In the genomic region with DNA sequence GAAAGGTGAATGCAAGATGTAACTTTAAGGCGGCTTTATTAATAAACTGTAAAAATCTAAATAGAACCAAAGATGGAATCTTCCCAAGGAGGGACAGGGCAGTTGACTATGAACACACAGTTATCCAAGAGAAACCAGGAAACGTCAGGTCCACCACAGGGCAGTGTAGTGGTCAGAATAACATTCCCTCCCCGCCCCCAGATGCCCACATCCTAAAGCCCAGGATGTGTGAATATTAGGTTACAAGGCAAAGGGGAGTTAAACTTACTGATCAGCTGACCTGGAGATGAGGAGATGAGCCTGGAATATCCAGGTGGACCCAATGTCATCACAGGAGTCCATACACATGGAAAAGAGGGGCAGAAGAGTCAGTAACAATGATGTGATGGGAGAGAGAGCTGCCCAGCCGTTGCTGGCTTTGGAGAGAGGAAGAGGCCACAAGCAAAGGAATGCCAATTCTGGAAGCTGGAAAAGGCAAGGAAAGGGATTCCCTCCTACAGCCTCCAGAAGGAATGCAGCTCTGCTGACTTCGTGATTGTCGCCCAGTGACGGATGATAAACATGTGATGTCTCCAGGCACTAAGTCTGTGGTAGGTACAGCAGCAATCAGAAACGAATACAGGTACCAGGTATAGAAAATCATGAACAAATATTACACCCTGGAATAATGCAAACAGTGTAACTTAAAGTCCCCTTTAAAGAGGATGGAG, we compare ENCODE assay signal across 19 cellular contexts. TPM values are rescaled to one million over a fixed set of nuclear protein-coding genes. Genes with fewer than 3 reads are reported as not detected.
DNase-seq lines count a peak whose midpoint lies in the region; ATAC-seq, FAIRE-seq and TF ChIP-seq lines count a peak whose summit lies in the region.
"Had no signal": no experiment of that assay in that cellular context is flagged by ENCODE, and none has a peak within 500 bp of the region (broad histone marks: within the 10 kb centered on the region; RNA-seq: fewer than 3 reads in every experiment).

No MANE protein-coding gene starts in this region.

- intact Hi-C loops in CD4-positive, alpha-beta T cell (cut with DNase I, micrococcal nuclease), result loop anchor here in 1 of 2 experiments (10.0 kb wide), 1 partner anchor 57 kb away; no protein-coding TSS in a partner anchor
- intact Hi-C loops in IMR-90 (cut with micrococcal nuclease), result no loop called here
- intact Hi-C loops in GM12878 (cut with micrococcal nuclease; ENCODE audit: unreplicated experiment), result loop anchor here (5.0 to 10.0 kb wide), 4 partner anchors 35 to 537 kb away; partner anchors contain the start of gene PDHA1
- intact Hi-C loops in naive thymus-derived CD4-positive, alpha-beta T cell (cut with micrococcal nuclease), result no loop called here

- H2AK9ac ChIP-seq in IMR-90 (replicated peaks; ENCODE audit: low read depth, low read length, poor library complexity), result no peak overlapping the region

- in situ Hi-C loops in IMR-90 (cut with MboI; ENCODE audit: low sequenced_read_pairs) (loop anchor here (10.0 kb wide), 1 partner anchor 147 kb away; no protein-coding TSS in a partner anchor), GM12878 (cut with MboI) (loop anchor here (25.0 kb wide), 1 partner anchor 520 kb away; no protein-coding TSS in a partner anchor)

- no peak overlapping the region for H3K4ac ChIP-seq in IMR-90 (ENCODE audit: low read depth, low read length)

- peaks cover 8% of the 10 kb centered on the region for H3K36me3 Mint-ChIP-seq in CD4-positive, alpha-beta T cell (ENCODE audit: low read depth)
- H3K36me3 Mint-ChIP-seq in naive thymus-derived CD4-positive, alpha-beta T cell, result peaks cover 0 to 28% (median 5%) of the 10 kb centered on the region in 5 donors
- H3K36me3 Mint-ChIP-seq: IgD-negative memory B cell, neural progenitor cell had no signal

- H3K4me1 ChIP-seq in IMR-90 (ENCODE audit: control insufficient read depth, insufficient read depth, low read length), result peaks cover 3% of the 10 kb centered on the region; the same call in 1 of the 2 replicates
- peaks cover 13% of the 10 kb centered on the region for H3K4me1 ChIP-seq in GM12878 (ENCODE audit: control insufficient read depth, insufficient read depth, low read length)
- H3K4me1 ChIP-seq in naive thymus-derived CD4-positive, alpha-beta T cell (ENCODE audit: control insufficient read depth in 2 of 2, insufficient read depth in 2 of 2, low read length in 2 of 2), result peaks cover 5 to 11% of the 10 kb centered on the region in 2 donors
- H3K4me1 ChIP-seq: body of pancreas, colonic mucosa, neural progenitor cell, right atrium auricular region had no signal

- H3K27me3 Mint-ChIP-seq in CD4-positive, alpha-beta T cell, result no peaks in the 10 kb centered on the region
- H3K27me3 Mint-ChIP-seq in naive thymus-derived CD4-positive, alpha-beta T cell, result no peaks in the 10 kb centered on the region
- H3K27me3 Mint-ChIP-seq: activated CD8-positive, alpha-beta T cell treated with anti-CD3 and anti-CD28 coated beads for 36 hours; IgD-negative memory B cell had no signal

- H3K36me3 ChIP-seq in IMR-90 (ENCODE audit: control insufficient read depth, insufficient read depth, low read length), result no peaks in the 10 kb centered on the region
- H3K36me3 ChIP-seq in GM12878 (ENCODE audit: control insufficient read depth in 2 of 2, insufficient read depth in 2 of 2, low read length in 1 of 2), result peaks cover 0 to 2% of the 10 kb centered on the region in 2 experiments; a peak in 1 of 4 replicates
- H3K36me3 ChIP-seq in naive thymus-derived CD4-positive, alpha-beta T cell (ENCODE audit: control insufficient read depth in 2 of 3, insufficient read depth in 3 of 3, low read length in 3 of 3), result no peaks in the 10 kb centered on the region
- H3K36me3 ChIP-seq in MG63, result no peaks in the 10 kb centered on the region
- H3K36me3 ChIP-seq: colonic mucosa, neural progenitor cell, right atrium auricular region had no signal

- H2AFZ ChIP-seq in IMR-90 (replicated peaks; ENCODE audit: low read length, poor library complexity), result no peak overlapping the region
- no peak overlapping the region for H2AFZ ChIP-seq in GM12878 (ENCODE audit: control insufficient read depth, low read depth, low read length)
- H2AFZ ChIP-seq: neural progenitor cell had no signal

- TF ChIP-seq POLR2A in IMR-90 (IDR thresholded peaks at IDR 0.05; ENCODE audit: low read depth, low read length) (no peak), GM12878 (IDR thresholded peaks at IDR 0.05; ENCODE audit: low read depth, low read length) (no peak)

- H4K5ac ChIP-seq in IMR-90 (ENCODE audit: low read depth, low read length), result no peak overlapping the region

- no peak for TF ChIP-seq CTCF in CD4-positive, alpha-beta T cell (IDR thresholded peaks at IDR 0.05)
- TF ChIP-seq CTCF in IMR-90 (conservative IDR thresholded peaks at IDR 0.05; ENCODE audit: low read depth, low read length) (no peak), GM12878 (IDR thresholded peaks at IDR 0.05 in 2 of 3, conservative IDR thresholded peaks at IDR 0.05 in 1 of 3; ENCODE audit: control insufficient read depth in 2 of 3, extremely low read depth in 1 of 3, insufficient read depth in 1 of 3, low read depth in 3 of 3, low read length in 3 of 3) (no peak)

- H3K27ac ChIP-seq in CD4-positive, alpha-beta T cell (ENCODE audit: low read depth, low read length), result no peak overlapping the region
- H3K27ac ChIP-seq in IMR-90 (ENCODE audit: insufficient read depth, low read length), result no peak overlapping the region
- H3K27ac ChIP-seq in GM12878 (ENCODE audit: control insufficient read depth, insufficient read depth), result peak overlapping the region; percentile 36; the same call in 1 of the 2 replicates
- H3K27ac ChIP-seq in naive thymus-derived CD4-positive, alpha-beta T cell (ENCODE audit: low read depth, low read length), result no peak overlapping the region
- H3K27ac ChIP-seq: body of pancreas, colonic mucosa, neural progenitor cell, right atrium auricular region had no signal

- CTCF ChIA-PET in CD4-positive, alpha-beta T cell (lab: Charles Lee), result no interaction called here
- CTCF ChIA-PET in IMR-90 (lab: Yijun Ruan, JAX) (no interaction called here), GM12878 (lab: Yijun Ruan, JAX) (interaction anchor here (0.9 to 1.2 kb wide), 2 partner anchors 11 to 19 kb away, joined by 3 read pairs; no protein-coding TSS in a partner anchor)
- CTCF ChIA-PET in naive thymus-derived CD4-positive, alpha-beta T cell (lab: Charles Lee), result no interaction called here

- TF ChIP-seq RAD21 in IMR-90 (IDR thresholded peaks at IDR 0.05; ENCODE audit: low read length) (no peak), GM12878 (IDR thresholded peaks at IDR 0.05; ENCODE audit: insufficient read depth, low read depth, low read length) (no peak)

- H3K27ac Mint-ChIP-seq in CD4-positive, alpha-beta T cell, result peak overlapping the region; percentile 32
- peak overlapping the region in 7 of 9 donors; percentile 14 to 74 (median 52) for H3K27ac Mint-ChIP-seq in naive thymus-derived CD4-positive, alpha-beta T cell
- H3K27ac Mint-ChIP-seq: activated CD8-positive, alpha-beta T cell treated with anti-CD3 and anti-CD28 coated beads for 36 hours; neural progenitor cell had no signal

- peaks cover 13% of the 10 kb centered on the region for H3K9me1 ChIP-seq in IMR-90 (ENCODE audit: insufficient read depth, low read length)

- no peaks in the 10 kb centered on the region for H3K27me3 ChIP-seq in CD4-positive, alpha-beta T cell (ENCODE audit: control insufficient read depth, insufficient read depth, low read length)
- H3K27me3 ChIP-seq in IMR-90 (ENCODE audit: control insufficient read depth, insufficient read depth, low read length) (no peaks in the 10 kb centered on the region; the same call in 1 of the 2 replicates), GM12878 (replicated peaks in 1 of 2; ENCODE audit: control insufficient read depth in 2 of 2, insufficient read depth in 2 of 2, low read length in 1 of 2) (no peaks in the 10 kb centered on the region), MG63 (no peaks in the 10 kb centered on the region)
- no peaks in the 10 kb centered on the region for H3K27me3 ChIP-seq in naive thymus-derived CD4-positive, alpha-beta T cell (ENCODE audit: control insufficient read depth in 2 of 2, insufficient read depth in 2 of 2, low read length in 2 of 2)
- H3K27me3 ChIP-seq: body of pancreas, colonic mucosa, right atrium auricular region had no signal

- H3K4me3 ChIP-seq in IMR-90 (ENCODE audit: insufficient read depth, low read depth, low read length) (no peak overlapping the region), GM12878 (peak overlapping the region; percentile 83), MG63 (no peak overlapping the region)
- H3K4me3 ChIP-seq in naive thymus-derived CD4-positive, alpha-beta T cell (ENCODE audit: low read length), result no peak overlapping the region
- H3K4me3 ChIP-seq: body of pancreas, colonic mucosa, neural progenitor cell, right atrium auricular region had no signal

- no peak overlapping the region for H3K9ac ChIP-seq in IMR-90 (ENCODE audit: low read depth, low read length)
- peak overlapping the region; percentile 42; the same call in 1 of the 2 replicates for H3K9ac ChIP-seq in GM12878 (ENCODE audit: control insufficient read depth, insufficient read depth, low read length)
- H3K9ac ChIP-seq: neural progenitor cell had no signal

- BruUV-seq in IMR-90 (replicated peaks; lab: Mats Ljungman, UMichigan), result no TSS peak
- no TSS peak for BruUV-seq in GM12878 (replicated peaks; lab: Mats Ljungman, UMichigan)

- no CpG with 5 or more reads among the region's 8 CpGs for WGBS in IMR-90 (ENCODE audit: extremely low coverage in 2 of 2, insufficient read length in 1 of 2), 2 experiments
- WGBS in GM12878 (ENCODE audit: insufficient coverage, insufficient replicate concordance, low lambda C conversion rate, missing lambda C conversion rate), result 65% methylated on average over 8 of the region's 8 CpGs

- H2BK20ac ChIP-seq in IMR-90 (ENCODE audit: low read depth, low read length), result no peak overlapping the region

- no peaks in the 10 kb centered on the region for H3K9me3 ChIP-seq in CD4-positive, alpha-beta T cell (ENCODE audit: control insufficient read depth, low read length)
- H3K9me3 ChIP-seq in IMR-90 (ENCODE audit: control insufficient read depth, insufficient read depth, low read length) (no peaks in the 10 kb centered on the region), GM12878 (replicated peaks; ENCODE audit: control insufficient read depth, insufficient read depth, low read length) (no peaks in the 10 kb centered on the region), MG63 (no peaks in the 10 kb centered on the region)
- H3K9me3 ChIP-seq in naive thymus-derived CD4-positive, alpha-beta T cell (ENCODE audit: control insufficient read depth in 2 of 3, low read length in 3 of 3), result no peaks in the 10 kb centered on the region
- H3K9me3 ChIP-seq: body of pancreas, colonic mucosa, right atrium auricular region had no signal

- peaks cover 4 to 31% of the 10 kb centered on the region in 2 experiments; a peak in 2 of 4 replicates for H3K79me1 ChIP-seq in IMR-90 (ENCODE audit: low read depth in 1 of 2, low read length in 2 of 2)

- no peak for DNase-seq in CD4-positive, alpha-beta T cell
- no peak for DNase-seq in IMR-90
- DNase-seq in GM12878 (ENCODE audit: low read depth, low spot score), result no peak
- DNase-seq in naive thymus-derived CD4-positive, alpha-beta T cell, result no peak
- no peak for DNase-seq in MG63
- DNase-seq in occipital lobe (lab: John Stamatoyannopoulos, UW), result no peak
- no peak for DNase-seq in nucleus accumbens (lab: John Stamatoyannopoulos, UW)
- DNase-seq: activated CD8-positive, alpha-beta T cell treated with anti-CD3 and anti-CD28 coated beads for 36 hours; activated T-cell treated with anti-CD3 and anti-CD28 coated beads, Interleukin-2, amount 50 U/mL, for 4 hours; body of pancreas; colonic mucosa; hypothalamus; MV-4-11; NCI-H1930 had no signal

- no peak for FAIRE-seq in GM12878 (lab: Jason Lieb, UNC)

- H4K91ac ChIP-seq in IMR-90 (ENCODE audit: insufficient read depth, low read depth, low read length), result no peak overlapping the region

- H3K56ac ChIP-seq in IMR-90 (ENCODE audit: extremely low read depth, insufficient read depth, low read length), result no peak overlapping the region

- H2BK15ac ChIP-seq in IMR-90 (ENCODE audit: low read depth, low read length), result no peak overlapping the region

- dilution Hi-C loops in IMR-90 (cut with HindIII; ENCODE audit: low sequenced_read_pairs, unreplicated experiment), result no loop called here

- peaks cover 98% of the 10 kb centered on the region for H3K79me2 ChIP-seq in GM12878 (ENCODE audit: control insufficient read depth, insufficient read depth, low read length)

- H2BK5ac ChIP-seq in IMR-90 (ENCODE audit: low read depth, low read length, poor library complexity, severe bottlenecking), result no peak overlapping the region

- 0 out of 2 replicates have a peak overlapping the region, but pooled peaks have one; percentile 24 for H2AK5ac ChIP-seq in IMR-90 (ENCODE audit: low read depth, low read length)

- H3K4me2 ChIP-seq in IMR-90 (ENCODE audit: low read depth, low read length) (no peak overlapping the region), GM12878 (ENCODE audit: control insufficient read depth, insufficient read depth) (peak overlapping the region; percentile 52)
- H3K4me2 ChIP-seq: neural progenitor cell had no signal

- POLR2A ChIA-PET in CD4-positive, alpha-beta T cell (lab: Charles Lee), result no interaction called here
- POLR2A ChIA-PET in IMR-90 (lab: Charles Lee; ENCODE audit: unreplicated experiment), result no interaction called here
- POLR2A ChIA-PET in GM12878 (lab: Charles Lee), result interaction anchor here (1.0 to 2.7 kb wide), 6 partner anchors 10 to 135 kb away, joined by 3 to 19 read pairs (median 5); no protein-coding TSS in a partner anchor
- POLR2A ChIA-PET in naive thymus-derived CD4-positive, alpha-beta T cell (lab: Charles Lee), result interaction anchor here (1.2 kb wide), 1 partner anchor 86 kb away, joined by 4 read pairs; no protein-coding TSS in a partner anchor

- no peak overlapping the region for H3K23ac ChIP-seq in IMR-90 (ENCODE audit: low read depth, low read length)

- H3K4me3 Mint-ChIP-seq in CD4-positive, alpha-beta T cell, result no peak overlapping the region
- H3K4me3 Mint-ChIP-seq in naive thymus-derived CD4-positive, alpha-beta T cell, result no peak overlapping the region
- H3K4me3 Mint-ChIP-seq: activated CD8-positive, alpha-beta T cell treated with anti-CD3 and anti-CD28 coated beads for 36 hours; activated T-cell treated with anti-CD3 and anti-CD28 coated beads, Interleukin-2, amount 50 U/mL, for 4 hours; neural progenitor cell had no signal

- peaks cover 82% of the 10 kb centered on the region for H3K4me1 Mint-ChIP-seq in CD4-positive, alpha-beta T cell (ENCODE audit: low read depth)
- peaks cover 34 to 69% (median 61%) of the 10 kb centered on the region in 7 donors for H3K4me1 Mint-ChIP-seq in naive thymus-derived CD4-positive, alpha-beta T cell
- H3K4me1 Mint-ChIP-seq: neural progenitor cell had no signal

- SMC1A ChIA-PET in GM12878 (lab: Charles Lee; ENCODE audit: uncharacterized antibody, unreplicated experiment), result interaction anchor here (0.8 to 4.3 kb wide), 13 partner anchors 11 to 151 kb away, joined by 3 to 37 read pairs (median 6); no protein-coding TSS in a partner anchor

- TF ChIP-seq EP300 in GM12878 (IDR thresholded peaks at IDR 0.05; ENCODE audit: borderline replicate concordance in 1 of 2, control insufficient read depth in 1 of 2, low read depth in 2 of 2, low read length in 2 of 2), result no peak

- RAD21 ChIA-PET in GM12878 (lab: Charles Lee; ENCODE audit: unreplicated experiment), result interaction anchor here (0.8 to 5.4 kb wide), 12 partner anchors 11 to 139 kb away, joined by 3 to 33 read pairs (median 8); no protein-coding TSS in a partner anchor

- H3K9me3 Mint-ChIP-seq in CD4-positive, alpha-beta T cell, result no peaks in the 10 kb centered on the region
- no peaks in the 10 kb centered on the region for H3K9me3 Mint-ChIP-seq in naive thymus-derived CD4-positive, alpha-beta T cell
- H3K9me3 Mint-ChIP-seq: activated CD8-positive, alpha-beta T cell treated with anti-CD3 and anti-CD28 coated beads for 36 hours; activated naive CD4-positive, alpha-beta T cell treated with anti-CD3 and anti-CD28 coated beads, Interleukin-2, amount 50 U/mL, for 72 hours; activated T-cell treated with anti-CD3 and anti-CD28 coated beads, Interleukin-2, amount 50 U/mL, for 4 hours; IgD-negative memory B cell had no signal

- ATAC-seq in CD4-positive, alpha-beta T cell (ENCODE audit: poor library complexity), result no peak
- ATAC-seq in IMR-90 (ENCODE audit: low read depth) (no peak), GM12878 (no peak), GM18909 (IDR thresholded peaks at IDR 0.05; ENCODE audit: poor library complexity, unreplicated experiment) (no peak)
- no peak for ATAC-seq in naive thymus-derived CD4-positive, alpha-beta T cell
- ATAC-seq: activated CD8-positive, alpha-beta T cell treated with anti-CD3 and anti-CD28 coated beads for 36 hours; activated naive CD4-positive, alpha-beta T cell treated with anti-CD3 and anti-CD28 coated beads, Interleukin-2, amount 50 U/mL, for 72 hours; activated T-cell treated with anti-CD3 and anti-CD28 coated beads, Interleukin-2, amount 50 U/mL, for 4 hours; body of pancreas had no signal

- H4K20me1 ChIP-seq in IMR-90 (ENCODE audit: insufficient read depth, low read length), result peaks cover 18% of the 10 kb centered on the region; the same call in 1 of the 2 replicates
- peaks cover 2% of the 10 kb centered on the region; the same call in 1 of the 2 replicates for H4K20me1 ChIP-seq in GM12878 (ENCODE audit: control insufficient read depth, insufficient read depth)

- H3K18ac ChIP-seq in IMR-90 (ENCODE audit: low read depth, low read length), result no peak overlapping the region

- H2BK120ac ChIP-seq in IMR-90 (ENCODE audit: low read depth, low read length), result no peak overlapping the region

- H3K14ac ChIP-seq in IMR-90 (replicated peaks; ENCODE audit: low read depth, low read length), result no peak overlapping the region

- H4K8ac ChIP-seq in IMR-90 (ENCODE audit: low read depth in 2 of 2, low read length in 2 of 2), result no peak overlapping the region

RNA-seq across cellular contexts. Expression of gene SH3KBP1, which starts 5.2 kb away (rescaled TPM):
- total RNA-seq in CD4-positive, alpha-beta T cell, result 10 to 100 TPM; 64.7 to 65.9 TPM
- total RNA-seq in IMR-90 (2012; rRNA removed), result 20.1 and 26.7 TPM in 2 replicates
- 22.0 and 24.4 TPM in 2 replicates for polyA plus RNA-seq in IMR-90 (2012; rRNA removed)
- 9.5 and 11.8 TPM in 2 replicates for polyA plus RNA-seq in IMR-90 (2012; cell fraction: cytosol; rRNA removed)
- 6.1 and 10.4 TPM in 2 replicates for polyA plus RNA-seq in IMR-90 (2012; cell fraction: nucleus; rRNA removed; ENCODE audit: low replicate concordance)
- 127 and 135 TPM in 2 replicates for total RNA-seq in GM12878 (2013; cell fraction: nucleolus; rRNA removed)
- total RNA-seq in GM12878 (2014; rRNA removed), result 62.9 and 64.1 TPM in 2 replicates
- total RNA-seq in GM12878 (2014; rRNA removed; fragmentation: Illumina TruSeq; extraction: Trizol), result 93.8 and 97.0 TPM in 2 replicates
- total RNA-seq in GM12878 (2021), result 133 and 147 TPM in 2 replicates
- polyA plus RNA-seq in GM12878 (2011; ENCODE audit: low read depth), result 47.8 TPM
- polyA plus RNA-seq in GM12878 (2011; rRNA removed), result 196 and 229 TPM in 2 replicates
- 102 and 107 TPM in 2 replicates for polyA plus RNA-seq in GM12878 (2011; cell fraction: cytosol; rRNA removed)
- polyA plus RNA-seq in GM12878 (2011; cell fraction: nucleus; rRNA removed), result 109 and 117 TPM in 2 replicates
- 97.8 and 124 TPM in 2 replicates for polyA plus RNA-seq in GM12878 (2012)
- polyA plus RNA-seq in GM12878 (2014; fragmentation: Illumina TruSeq; extraction: Trizol), result 138 and 150 TPM in 2 replicates
- polyA plus RNA-seq in GM12878 (2014; fragmentation: Nextera tagmentation; extraction: Ambion mirVana), result 10 to 100 TPM; 19.4 to 29.4 TPM
- polyA plus RNA-seq in GM12878 (2014; rRNA removed), result 77.0 and 88.7 TPM in 2 replicates
- polyA plus RNA-seq in GM12878 (2016; fragmentation: Nextera tagmentation; extraction: Ambion mirVana), result 100 to 1,000 TPM; 202 to 208 TPM
- polyA minus RNA-seq in GM12878 (2011; rRNA and poly(A)+ RNA removed), result 189 and 277 TPM in 2 replicates
- 51.5 and 57.2 TPM in 2 replicates for polyA minus RNA-seq in GM12878 (2011; cell fraction: cytosol; rRNA and poly(A)+ RNA removed)
- 31.6 and 79.4 TPM in 2 replicates for polyA minus RNA-seq in GM12878 (2011; cell fraction: nucleus; rRNA and poly(A)+ RNA removed)
- total RNA-seq in naive thymus-derived CD4-positive, alpha-beta T cell, result 100 to 1,000 TPM; 103 to 130 (median 129) TPM
- polyA plus RNA-seq in naive thymus-derived CD4-positive, alpha-beta T cell, result 100 to 1,000 TPM; 137 to 183 TPM
- 13.7 and 17.6 TPM in 2 replicates for total RNA-seq in MG63 (2014; rRNA removed; shearing (Covaris generic); ENCODE audit: low replicate concordance)
- total RNA-seq in occipital lobe, result 16.4 TPM

Comparison
In these comparisons a context has a peak if more than half of its experiments do, and no peak if none do; other contexts are left out.
1. POLR2A ChIA-PET loops: an anchor here in GM12878 (1.0 to 2.7 kb wide) and naive thymus-derived CD4-positive, alpha-beta T cell (1.2 kb wide); none called in CD4-positive, alpha-beta T cell and IMR-90.